ENCODE assay signal across 22 cellular contexts in the genomic region with DNA sequence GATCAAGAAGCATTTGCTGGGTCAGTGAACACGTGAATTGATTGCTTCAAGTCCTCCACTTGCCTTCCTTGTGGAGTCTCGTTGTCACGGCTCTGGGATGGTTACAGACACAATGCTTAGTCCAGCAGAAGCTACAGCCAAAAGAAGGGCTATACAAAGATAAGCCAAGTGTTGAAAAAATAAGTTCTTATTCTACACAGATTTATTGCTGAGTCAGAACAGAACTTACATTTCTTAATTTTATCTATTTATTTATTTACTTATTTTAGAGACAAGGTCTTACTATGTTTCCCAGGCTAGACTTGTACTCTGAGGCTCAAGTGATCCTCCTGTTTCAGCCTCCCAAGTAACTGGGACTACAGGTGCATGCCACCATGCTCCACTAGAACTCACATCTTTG.
DNase-seq lines count a peak whose midpoint lies in the region; ATAC-seq, FAIRE-seq and TF ChIP-seq lines count a peak whose summit lies in the region.
"Had no signal": no experiment of that assay in that cellular context is flagged by ENCODE, and none has a peak within 500 bp of the region (broad histone marks: within the 10 kb centered on the region; RNA-seq: fewer than 3 reads in every experiment).

No MANE protein-coding gene starts in this region.

- H2BK20ac ChIP-seq in IMR-90 (ENCODE audit: low read depth, low read length), result peak overlapping the region; percentile 27

- no peak overlapping the region for H3K27ac ChIP-seq in HepG2 (ENCODE audit: extremely low read length, insufficient read depth, low read length)
- H3K27ac ChIP-seq in right lobe of liver, result no peak overlapping the region
- H3K27ac ChIP-seq in IMR-90 (ENCODE audit: insufficient read depth, low read length), result no peak overlapping the region; the same call in 1 of the 2 replicates
- H3K27ac ChIP-seq in K562 (ENCODE audit: extremely low read depth, low read depth, low read length), result no peak overlapping the region
- no peak overlapping the region for H3K27ac ChIP-seq in neural progenitor cell
- H3K27ac ChIP-seq: BLaER1 treated with 17β-estradiol and CSF1 and Interleukin-3, amounts not matched to agents 10 nM and 100 nM; C4-2B had no signal

- H3K56ac ChIP-seq in IMR-90 (ENCODE audit: extremely low read depth, insufficient read depth, low read length), result no peak overlapping the region

- H2AFZ ChIP-seq in HepG2 (ENCODE audit: low read length), result no peak overlapping the region
- no peak overlapping the region for H2AFZ ChIP-seq in IMR-90 (replicated peaks; ENCODE audit: low read length, poor library complexity)
- H2AFZ ChIP-seq in K562 (ENCODE audit: low read depth, low read length), result no peak overlapping the region
- H2AFZ ChIP-seq in neural progenitor cell (replicated peaks), result no peak overlapping the region

- FAIRE-seq in HepG2 (lab: Jason Lieb, UNC) (no peak), K562 (lab: Jason Lieb, UNC) (no peak)
- FAIRE-seq: A204.1, D721Med, G401.6, GM12891, GM19239 had no signal

- no peak overlapping the region for H3K14ac ChIP-seq in IMR-90 (replicated peaks; ENCODE audit: low read depth, low read length)

- no peak overlapping the region; the same call in 2 of the 3 replicates for H2BK15ac ChIP-seq in IMR-90 (ENCODE audit: low read depth, low read length)

- H3F3A ChIP-seq in neural progenitor cell (ENCODE audit: low read depth), result no peaks in the 10 kb centered on the region

- 1% methylated on average over 3 of the region's 3 CpGs for WGBS in HepG2 (ENCODE audit: low lambda C conversion rate)
- WGBS in right lobe of liver (ENCODE audit: insufficient coverage, low coverage, low lambda C conversion rate, missing lambda C conversion rate), result 89% methylated on average over 3 of the region's 3 CpGs
- WGBS in IMR-90 (ENCODE audit: extremely low coverage in 2 of 2, insufficient read length in 1 of 2), 2 experiments, result no CpG with 5 or more reads among the region's 3 CpGs
- WGBS in K562 (ENCODE audit: insufficient coverage, low coverage, missing lambda C conversion rate), result 0% methylated on average over 3 of the region's 3 CpGs

- no peaks in the 10 kb centered on the region for H3K79me1 ChIP-seq in IMR-90 (ENCODE audit: low read depth in 1 of 2, low read length in 2 of 2)

- H4K91ac ChIP-seq in IMR-90 (ENCODE audit: insufficient read depth, low read depth, low read length), result peak overlapping the region; percentile 62

- no peak for TF ChIP-seq EP300 in HepG2 (IDR thresholded peaks at IDR 0.05; ENCODE audit: low read depth in 2 of 2, low read length in 2 of 2)
- no peak for TF ChIP-seq EP300 in HepG2 (CRISPR knock-in tag; IDR thresholded peaks at IDR 0.05; ENCODE audit: borderline replicate concordance)
- no peak for TF ChIP-seq EP300 in K562 (IDR thresholded peaks at IDR 0.05; ENCODE audit: low read length)

- POLR2A ChIA-PET in HepG2 (lab: Yijun Ruan, JAX), result no interaction called here
- POLR2A ChIA-PET in IMR-90 (lab: Charles Lee; ENCODE audit: unreplicated experiment), result no interaction called here
- POLR2A ChIA-PET in K562 (lab: Yijun Ruan, JAX), result no interaction called here

- peaks cover 4% of the 10 kb centered on the region for H3K9me3 Mint-ChIP-seq in neural progenitor cell
- H3K9me3 Mint-ChIP-seq: CD8-positive, alpha-beta T cell had no signal

- H3K4me1 Mint-ChIP-seq in neural progenitor cell, result peaks cover 27% of the 10 kb centered on the region
- H3K4me1 Mint-ChIP-seq: B cell had no signal

- BruUV-seq in HepG2 (replicated peaks; lab: Mats Ljungman, UMichigan) (no TSS peak), IMR-90 (replicated peaks; lab: Mats Ljungman, UMichigan) (no TSS peak), K562 (replicated peaks; lab: Mats Ljungman, UMichigan) (no TSS peak)

- TF ChIP-seq POLR2A in HepG2 (IDR thresholded peaks at IDR 0.05; ENCODE audit: insufficient read depth in 1 of 2, low read depth in 2 of 2, low read length in 2 of 2), result no peak
- no peak for TF ChIP-seq POLR2A in right lobe of liver (IDR thresholded peaks at IDR 0.05)
- no peak for TF ChIP-seq POLR2A in IMR-90 (IDR thresholded peaks at IDR 0.05; ENCODE audit: low read depth, low read length)
- TF ChIP-seq POLR2A in K562 (conservative IDR thresholded peaks at IDR 0.05), result no peak

- peaks cover 2% of the 10 kb centered on the region for H3K27me3 Mint-ChIP-seq in neural progenitor cell (ENCODE audit: insufficient read depth, low read depth)

- ATAC-seq in HepG2 (no peak), right lobe of liver (no peak), IMR-90 (ENCODE audit: low read depth) (no peak), K562 (no peak)
- ATAC-seq: CD8-positive, alpha-beta T cell had no signal

- H3K79me2 ChIP-seq in HepG2 (ENCODE audit: insufficient read depth, low read length) (no peaks in the 10 kb centered on the region), K562 (ENCODE audit: control insufficient read depth, insufficient read depth, low read length) (no peaks in the 10 kb centered on the region), neural progenitor cell (ENCODE audit: low read depth) (no peaks in the 10 kb centered on the region)

- H3K9ac ChIP-seq in HepG2 (ENCODE audit: insufficient read depth, low read depth, low read length) (no peak overlapping the region), IMR-90 (ENCODE audit: low read depth, low read length) (no peak overlapping the region), K562 (ENCODE audit: insufficient read depth in 1 of 2, low read depth in 2 of 2, low read length in 2 of 2) (no peak overlapping the region), neural progenitor cell (no peak overlapping the region)
- H3K9ac ChIP-seq: BLaER1 treated with 17β-estradiol and CSF1 and Interleukin-3, amounts not matched to agents 10 nM and 100 nM had no signal

- H3K9me3 ChIP-seq in HepG2 (ENCODE audit: low read length) (no peaks in the 10 kb centered on the region), right lobe of liver (no peaks in the 10 kb centered on the region), IMR-90 (ENCODE audit: control insufficient read depth, insufficient read depth, low read length) (peaks cover 7% of the 10 kb centered on the region), K562 (replicated peaks; ENCODE audit: control insufficient read depth, insufficient read depth, low read depth, low read length) (no peaks in the 10 kb centered on the region), neural progenitor cell (ENCODE audit: low read depth) (no peaks in the 10 kb centered on the region)

- H3K27me3 ChIP-seq in HepG2 (ENCODE audit: control insufficient read depth in 1 of 2, insufficient read depth in 2 of 2, low read length in 2 of 2), result peaks cover 0 to 14% of the 10 kb centered on the region in 2 experiments; a peak in 3 of 5 replicates
- no peaks in the 10 kb centered on the region for H3K27me3 ChIP-seq in right lobe of liver
- peaks cover 10% of the 10 kb centered on the region; the same call in 1 of the 2 replicates for H3K27me3 ChIP-seq in IMR-90 (ENCODE audit: control insufficient read depth, insufficient read depth, low read length)
- H3K27me3 ChIP-seq in K562 (ENCODE audit: control insufficient read depth in 2 of 2, insufficient read depth in 2 of 2, low read length in 2 of 2), result peaks cover 0 to 17% of the 10 kb centered on the region in 2 experiments; a peak in 3 of 5 replicates
- no peaks in the 10 kb centered on the region for H3K27me3 ChIP-seq in neural progenitor cell
- H3K27me3 ChIP-seq: BLaER1 treated with 17β-estradiol and CSF1 and Interleukin-3, amounts not matched to agents 10 nM and 100 nM had no signal

- dilution Hi-C loops in IMR-90 (cut with HindIII; ENCODE audit: low sequenced_read_pairs, unreplicated experiment), result no loop called here

- peak overlapping the region; percentile 54; the same call in 1 of the 2 replicates for H3K18ac ChIP-seq in IMR-90 (ENCODE audit: low read depth, low read length)

- CTCF ChIA-PET in HepG2 (lab: Yijun Ruan, JAX; ENCODE audit: low intra/inter-chr PET ratio, low total read pairs) (no interaction called here), IMR-90 (lab: Yijun Ruan, JAX) (no interaction called here), K562 (lab: Yijun Ruan, JAX; ENCODE audit: low intra/inter-chr PET ratio) (no interaction called here)

- in situ Hi-C loops in HepG2 (cut with HindIII; ENCODE audit: extremely low pct_ligation_motif_present, low pct_unique_long_range_greater_than_20kb) (no loop called here), IMR-90 (cut with MboI; ENCODE audit: low sequenced_read_pairs) (no loop called here), K562 (cut with MboI) (no loop called here)

- H3K4me3 ChIP-seq in HepG2 (replicated peaks in 1 of 3; ENCODE audit: insufficient read depth in 1 of 3, low read depth in 2 of 3, low read length in 3 of 3), result no peak overlapping the region
- H3K4me3 ChIP-seq in right lobe of liver, result no peak overlapping the region
- no peak overlapping the region for H3K4me3 ChIP-seq in IMR-90 (ENCODE audit: insufficient read depth, low read depth, low read length)
- H3K4me3 ChIP-seq in K562, result no peak overlapping the region
- no peak overlapping the region for H3K4me3 ChIP-seq in neural progenitor cell
- H3K4me3 ChIP-seq: BLaER1 treated with 17β-estradiol and CSF1 and Interleukin-3, amounts not matched to agents 10 nM and 100 nM had no signal

- TF ChIP-seq RAD21 in HepG2 (CRISPR knock-in tag; IDR thresholded peaks at IDR 0.05), result no peak
- no peak for TF ChIP-seq RAD21 in IMR-90 (IDR thresholded peaks at IDR 0.05; ENCODE audit: low read length)
- no peak for TF ChIP-seq RAD21 in K562 (CRISPR knock-in tag; conservative IDR thresholded peaks at IDR 0.05 in 1 of 2, IDR thresholded peaks at IDR 0.05 in 1 of 2)

- intact Hi-C loops in HepG2 (cut with micrococcal nuclease; ENCODE audit: unreplicated experiment), result no loop called here
- intact Hi-C loops in right lobe of liver (cut with DNase I), result no loop called here
- intact Hi-C loops in IMR-90 (cut with micrococcal nuclease), result no loop called here
- intact Hi-C loops in K562 (cut with micrococcal nuclease), result no loop called here

- TF ChIP-seq CTCF in HepG2 (CRISPR knock-in tag; IDR thresholded peaks at IDR 0.05), result no peak
- TF ChIP-seq CTCF in right lobe of liver (IDR thresholded peaks at IDR 0.05), result no peak
- TF ChIP-seq CTCF in IMR-90 (conservative IDR thresholded peaks at IDR 0.05; ENCODE audit: low read depth, low read length), result no peak
- no peak for TF ChIP-seq CTCF in K562 (IDR thresholded peaks at IDR 0.05 in 2 of 3, conservative IDR thresholded peaks at IDR 0.05 in 1 of 3; ENCODE audit: insufficient read depth in 2 of 3, low read depth in 1 of 3, low read length in 3 of 3)
- TF ChIP-seq CTCF in neural progenitor cell (IDR thresholded peaks at IDR 0.05), result no peak

- H4K8ac ChIP-seq in IMR-90 (ENCODE audit: low read depth in 2 of 2, low read length in 2 of 2), result no peak overlapping the region

- H3K36me3 Mint-ChIP-seq in neural progenitor cell, result no peaks in the 10 kb centered on the region
- H3K36me3 Mint-ChIP-seq: CD8-positive, alpha-beta T cell had no signal

- no peak overlapping the region for H3K27ac Mint-ChIP-seq in neural progenitor cell
- H3K27ac Mint-ChIP-seq: B cell; CD4-positive, alpha-beta T cell; CD8-positive, alpha-beta T cell had no signal

- H3K4me1 ChIP-seq in HepG2 (ENCODE audit: insufficient read depth, low read length), result peaks cover 8% of the 10 kb centered on the region
- no peaks in the 10 kb centered on the region for H3K4me1 ChIP-seq in right lobe of liver
- peaks cover 2% of the 10 kb centered on the region; the same call in 1 of the 2 replicates for H3K4me1 ChIP-seq in IMR-90 (ENCODE audit: control insufficient read depth, insufficient read depth, low read length)
- H3K4me1 ChIP-seq in K562 (replicated peaks in 1 of 2; ENCODE audit: control insufficient read depth in 2 of 2, insufficient read depth in 2 of 2, low read length in 2 of 2), result no peaks in the 10 kb centered on the region
- peaks cover 13% of the 10 kb centered on the region for H3K4me1 ChIP-seq in neural progenitor cell

- H2AK5ac ChIP-seq in IMR-90 (ENCODE audit: low read depth, low read length), result no peak overlapping the region

- H2BK120ac ChIP-seq in IMR-90 (ENCODE audit: low read depth, low read length), result peak overlapping the region; percentile 20

- H3K4me2 ChIP-seq in HepG2 (ENCODE audit: low read depth, low read length) (no peak overlapping the region), IMR-90 (ENCODE audit: low read depth, low read length) (no peak overlapping the region), K562 (ENCODE audit: insufficient read depth, low read length) (no peak overlapping the region), neural progenitor cell (no peak overlapping the region)
- H3K4me2 ChIP-seq: BLaER1 treated with 17β-estradiol and CSF1 and Interleukin-3, amounts not matched to agents 10 nM and 100 nM had no signal

- H4K20me1 ChIP-seq in HepG2 (ENCODE audit: insufficient read depth, low read length) (no peaks in the 10 kb centered on the region), IMR-90 (ENCODE audit: insufficient read depth, low read length) (no peaks in the 10 kb centered on the region), K562 (replicated peaks; ENCODE audit: control insufficient read depth, insufficient read depth, low read length) (no peaks in the 10 kb centered on the region), neural progenitor cell (ENCODE audit: low read depth) (no peaks in the 10 kb centered on the region)
- H4K20me1 ChIP-seq: BLaER1 treated with 17β-estradiol and CSF1 and Interleukin-3, amounts not matched to agents 10 nM and 100 nM had no signal

- peak overlapping the region; percentile 54; the same call in 1 of the 2 replicates for H4K5ac ChIP-seq in IMR-90 (ENCODE audit: low read depth, low read length)

- no peak overlapping the region for H3K4me3 Mint-ChIP-seq in neural progenitor cell
- H3K4me3 Mint-ChIP-seq: B cell; CD4-positive, alpha-beta T cell; CD8-positive, alpha-beta T cell had no signal

- no peaks in the 10 kb centered on the region for H3K36me3 ChIP-seq in HepG2 (replicated peaks in 1 of 2; ENCODE audit: control insufficient read depth in 1 of 2, insufficient read depth in 2 of 2, low read length in 2 of 2)
- no peaks in the 10 kb centered on the region for H3K36me3 ChIP-seq in right lobe of liver
- no peaks in the 10 kb centered on the region for H3K36me3 ChIP-seq in IMR-90 (ENCODE audit: control insufficient read depth, insufficient read depth, low read length)
- no peaks in the 10 kb centered on the region for H3K36me3 ChIP-seq in K562 (ENCODE audit: control insufficient read depth, insufficient read depth, low read length)
- no peaks in the 10 kb centered on the region for H3K36me3 ChIP-seq in neural progenitor cell

- H3K23ac ChIP-seq in IMR-90 (ENCODE audit: low read depth, low read length), result no peak overlapping the region

- H3K9me1 ChIP-seq in IMR-90 (ENCODE audit: insufficient read depth, low read length) (no peaks in the 10 kb centered on the region), K562 (ENCODE audit: control insufficient read depth, insufficient read depth, low read length) (no peaks in the 10 kb centered on the region)

- DNase-seq in HepG2 (ENCODE audit: low spot score) (no peak), right lobe of liver (no peak), IMR-90 (no peak), K562 (ENCODE audit: extremely low read depth in 1 of 4, low spot score in 3 of 4) (no peak), neural progenitor cell (ENCODE audit: low spot score) (no peak)
- no peak for DNase-seq in activated naive CD4-positive, alpha-beta T cell treated with Interleukin-2 at 50 U/mL for 16 hours
- DNase-seq: 8988T; AML-193; Caco-2; Calu3; CD4-positive, alpha-beta T cell; CD8-positive, alpha-beta T cell; DMS79 treated with DMSO at 0.1 percent for 48 hours; GF-D8 had no signal

- H2BK5ac ChIP-seq in IMR-90 (ENCODE audit: low read depth, low read length, poor library complexity, severe bottlenecking), result no peak overlapping the region

- H2AK9ac ChIP-seq in IMR-90 (replicated peaks; ENCODE audit: low read depth, low read length, poor library complexity), result no peak overlapping the region

- H3K4ac ChIP-seq in IMR-90 (ENCODE audit: low read depth, low read length), result no peak overlapping the region
